8 cellular contexts compared by ENCODE assay signal in genomic region chr12:49707127-49707811, GRCh38. TPM values are rescaled to one million over a fixed set of nuclear protein-coding genes. Genes with fewer than 3 reads are reported as not detected.
DNase-seq lines count a peak whose midpoint lies in the region; ATAC-seq, FAIRE-seq and TF ChIP-seq lines count a peak whose summit lies in the region.

Gene FMNL3 (minus strand): TSS chr12:49707405. CDS start chr12:49707180, 225 bp downstream.

- peak; percentile 83 for FAIRE-seq in GM19239 (lab: Jason Lieb, UNC)

- intact Hi-C loops in left colon (cut with DNase I, micrococcal nuclease) = loop anchor here (5.0 kb wide), 2 partner anchors 60 to 65 kb away; no protein-coding TSS in a partner anchor

- peak; percentile 91 for TF ChIP-seq CTCF in BJ (IDR thresholded peaks at IDR 0.05; ENCODE audit: insufficient read depth, low read depth, low read length)

- DNase-seq in BJ (ENCODE audit: low read depth) (peak; percentile 59), GM19239 (ENCODE audit: insufficient read length, low spot score) (peak; percentile 95), NCI-H510A treated with DMSO at 0.1 percent for 48 hours (lab: John Stamatoyannopoulos, UW) (peak; percentile 66), left colon (peak; percentile 95 to 98)
- DNase-seq in activated CD4-positive, alpha-beta T cell treated with anti-CD3 and anti-CD28 coated beads for 4 hours = peak; percentile 99
- DNase-seq in stimulated activated CD4-positive, alpha-beta T cell treated with anti-CD3 and anti-CD28 coated beads, Interleukin-1b, Interleukin-23, amount 100 ng/mL, for 48 hours = peak; percentile 98

- ATAC-seq in HG03442 (IDR thresholded peaks at IDR 0.05; ENCODE audit: unreplicated experiment) (peak; percentile 82), left colon (peak; percentile 100)

- H3K4me3 ChIP-seq in BJ (ENCODE audit: low read depth, low read length) = peak within 1 kb of the TSS; percentile 83

- CTCF ChIA-PET in BJ (lab: Yijun Ruan, JAX) = interaction anchor here (0.9 to 16.2 kb wide), 6 partner anchors 33 to 78 kb away, joined by 3 to 413 read pairs (median 4); partner anchors contain the start of gene TMBIM6

- no peaks in the 10 kb centered on the region for H3K36me3 ChIP-seq in BJ (ENCODE audit: control insufficient read depth, insufficient read depth, low read length)

- POLR2A ChIA-PET in BJ (lab: Charles Lee) = interaction anchor here (0.6 kb wide), 2 partner anchors 20 to 62 kb away, joined by 4 to 6 read pairs; no protein-coding TSS in a partner anchor

- peak within 1 kb of the TSS; percentile 79 for H3K27ac ChIP-seq in cingulate gyrus (ENCODE audit: low read depth, low read length)

- peaks cover 7% of the 10 kb centered on the region for H3K27me3 ChIP-seq in BJ (ENCODE audit: control insufficient read depth, insufficient read depth, low read length)

RNA-seq across cellular contexts. Expression of gene FMNL3, which starts in this region (rescaled TPM):
- 10.6 and 13.3 TPM in 2 replicates for polyA plus RNA-seq in BJ (2011; rRNA removed)
- polyA minus RNA-seq in BJ (2011; rRNA and poly(A)+ RNA removed) = 28.3 and 32.5 TPM in 2 replicates
- 1 to 10 TPM; 2.9 to 8.0 TPM for total RNA-seq in left colon

Comparison
In these comparisons a context has a peak if more than half of its experiments do, and no peak if none do; other contexts are left out.
1. Peak in every context shown above with its lines: DNase-seq, ATAC-seq, H3K4me3 ChIP-seq and H3K27ac ChIP-seq.